8 cellular contexts compared by ENCODE assay signal in the genomic region with DNA sequence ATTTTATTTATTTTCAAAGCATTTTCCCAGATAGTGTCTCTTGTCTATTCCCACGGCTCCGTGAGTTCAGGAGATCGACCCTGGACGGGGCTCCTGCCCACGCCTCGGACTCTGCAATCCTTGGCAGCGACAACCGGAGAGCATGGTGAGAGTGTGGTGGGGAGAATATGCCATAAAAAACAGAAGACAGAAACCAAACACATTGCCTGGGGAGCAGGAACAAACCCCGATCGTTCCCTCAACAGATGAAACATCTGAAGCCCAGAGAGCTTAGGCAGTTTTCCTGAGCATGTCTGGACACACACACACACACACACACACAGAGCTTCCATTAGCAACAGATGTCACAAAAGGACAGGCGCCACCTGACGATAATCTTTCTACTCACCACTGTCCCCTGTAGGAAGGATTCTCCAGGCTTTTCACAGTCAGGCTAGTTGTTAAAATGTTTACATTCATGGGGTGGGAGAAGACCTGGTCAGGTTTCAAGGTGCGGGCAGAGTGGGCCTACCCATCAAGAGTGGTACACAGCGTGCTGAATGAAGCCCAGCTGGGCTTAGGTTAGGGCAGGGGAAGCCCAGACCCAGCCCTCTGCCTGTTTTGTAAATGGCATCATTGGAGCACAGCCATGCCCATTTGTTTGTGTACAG.
A peak's percentile ranks its signal among the peaks of the same experiment; 100 is the strongest.
DNase-seq lines count a peak whose midpoint lies in the region; ATAC-seq, FAIRE-seq and TF ChIP-seq lines count a peak whose summit lies in the region.

No MANE protein-coding gene starts in this region.

- peak overlapping the region in 1 of 5 experiments; percentile 2 for H3K4me3 Mint-ChIP-seq in brain

- no peaks in the 10 kb centered on the region for H3K36me3 ChIP-seq in mucosa of descending colon (ENCODE audit: low read depth)

- no peak for FAIRE-seq in D721Med (lab: Jason Lieb, UNC)

- ATAC-seq in mucosa of descending colon (peak; percentile 36), HG02852 (IDR thresholded peaks at IDR 0.05; ENCODE audit: unreplicated experiment) (no peak), GM19324 (IDR thresholded peaks at IDR 0.05; ENCODE audit: low FRiP score, unreplicated experiment) (no peak)

- no peaks in the 10 kb centered on the region for H3K9me3 ChIP-seq in mucosa of descending colon

- peak; percentile 63 for TF ChIP-seq CTCF in D721Med (IDR thresholded peaks at IDR 0.05; ENCODE audit: insufficient read depth, missing control alignments)
- peak in 1 of 2 experiments; percentile 21 for TF ChIP-seq CTCF in brain (conservative IDR thresholded peaks at IDR 0.05)
- no peak for TF ChIP-seq CTCF in mucosa of descending colon (IDR thresholded peaks at IDR 0.05)

- H3K27ac Mint-ChIP-seq in brain, result peak overlapping the region in 4 of 5 experiments; percentile 60 to 96 (median 88)

- H3K4me1 ChIP-seq in mucosa of descending colon (ENCODE audit: low read depth), result no peaks in the 10 kb centered on the region

- peaks cover 17% of the 10 kb centered on the region for H3K36me3 Mint-ChIP-seq in brain

- H3K9me3 Mint-ChIP-seq in brain, result peaks cover 28 to 39% (median 32%) of the 10 kb centered on the region in 5 experiments

- H3K4me3 ChIP-seq in mucosa of descending colon, result no peak overlapping the region

- no peak for DNase-seq in D721Med (ENCODE audit: insufficient read length, low spot score)
- DNase-seq in NCI-H1694 (lab: John Stamatoyannopoulos, UW), result peak; percentile 92
- DNase-seq in mucosa of descending colon, result no peak
- DNase-seq in RKO (ENCODE audit: low spot score), result no peak
- no peak for DNase-seq in NCI-H226

- intact Hi-C loops in mucosa of descending colon (cut with DNase I, micrococcal nuclease), result no loop called here

- H3K4me1 Mint-ChIP-seq in brain, result peaks cover 65% of the 10 kb centered on the region

- no peaks in the 10 kb centered on the region for H3K27me3 Mint-ChIP-seq in brain
